In genomic region chr10:22325948-22326702, GRCh38 we compare ENCODE assay signal across 8 cellular contexts. TPM values are rescaled to one million over a fixed set of nuclear protein-coding genes. Genes with fewer than 3 reads are reported as not detected.
DNase-seq lines count a peak whose midpoint lies in the region; ATAC-seq and TF ChIP-seq lines count a peak whose summit lies in the region.
"Had no signal": no experiment of that assay in that cellular context is flagged by ENCODE, and none has a peak within 500 bp of the region (broad histone marks: within the 10 kb centered on the region; RNA-seq: fewer than 3 reads in every experiment).

No MANE protein-coding gene starts in this region.

- no peak overlapping the region for H2AFZ ChIP-seq in HCT116 (ENCODE audit: low read depth, low read length, poor library complexity, severe bottlenecking)

- H3K36me3 ChIP-seq in HCT116 (ENCODE audit: control insufficient read depth in 1 of 2, insufficient read depth in 2 of 2, low read length in 2 of 2) (peaks cover 17 to 27% of the 10 kb centered on the region in 2 experiments; a peak in 3 of 4 replicates), iPS-18a (ENCODE audit: control insufficient read depth, low read depth, low read length) (peaks cover 7% of the 10 kb centered on the region), stomach (peaks cover 11 to 40% (median 31%) of the 10 kb centered on the region in 4 donors)

- no peak for TF ChIP-seq CTCF in HCT116 (IDR thresholded peaks at IDR 0.05 in 2 of 3, conservative IDR thresholded peaks at IDR 0.05 in 1 of 3; ENCODE audit: borderline replicate concordance in 1 of 3, insufficient read depth in 1 of 3, low read depth in 2 of 3, low read length in 2 of 3)
- TF ChIP-seq CTCF in stomach (IDR thresholded peaks at IDR 0.05) = no peak

- 32 to 37% (median 36%) methylated on average over 18 of the region's 18 CpGs for WGBS in stomach, 5 donors

- H3K4me3 ChIP-seq in HCT116 (replicated peaks in 1 of 2; ENCODE audit: low read depth in 1 of 2, low read length in 2 of 2) (peak overlapping the region; percentile 46 to 62), iPS-18a (ENCODE audit: low read length) (peak overlapping the region; percentile 52), stomach (peak overlapping the region; percentile 52 to 67 (median 59))

- peak; percentile 8 for ATAC-seq in HCT116

- H3K9ac ChIP-seq in HCT116 (ENCODE audit: low read length) (peak overlapping the region; percentile 56), iPS-18a (ENCODE audit: low read length) (no peak overlapping the region)

- intact Hi-C loops in HCT116 (cut with micrococcal nuclease) = no loop called here
- intact Hi-C loops in activated CD4-positive, alpha-beta memory T cell treated with anti-CD3 and anti-CD28 coated beads for 36 hours (cut with micrococcal nuclease) = loop anchor here (1.0 to 2.0 kb wide), 3 partner anchors 7 to 15 kb away; partner anchors contain the start of gene COMMD3
- intact Hi-C loops in stomach (cut with DNase I; ENCODE audit: low total_unique reads) = no loop called here

- H3K27ac Mint-ChIP-seq in activated CD4-positive, alpha-beta memory T cell treated with anti-CD3 and anti-CD28 coated beads for 36 hours = peak overlapping the region; percentile 62

- peaks cover 23% of the 10 kb centered on the region for H3K27me3 Mint-ChIP-seq in activated CD4-positive, alpha-beta memory T cell treated with anti-CD3 and anti-CD28 coated beads for 36 hours

- peaks cover 29% of the 10 kb centered on the region for H3K36me3 Mint-ChIP-seq in activated CD4-positive, alpha-beta memory T cell treated with anti-CD3 and anti-CD28 coated beads for 36 hours

- H3K4me2 ChIP-seq in HCT116 (ENCODE audit: low read length) = peak overlapping the region; percentile 82

- TSS peak; percentile 4 for BruUV-seq in HCT116 (replicated peaks; lab: Mats Ljungman, UMichigan)

- RAD21 ChIA-PET in HCT116 (lab: Charles Lee; ENCODE audit: low non-redundant PET in 1 of 2, low total read pairs in 2 of 2, uncharacterized antibody in 2 of 2, unreplicated experiment in 2 of 2) = no interaction called here

- no peak for TF ChIP-seq EP300 in stomach (IDR thresholded peaks at IDR 0.05)

- H3K4me1 ChIP-seq in HCT116 (ENCODE audit: control insufficient read depth in 1 of 2, insufficient read depth in 2 of 2, low read length in 2 of 2) (peaks cover 5 to 37% of the 10 kb centered on the region in 2 experiments; a peak in 3 of 4 replicates), iPS-18a (ENCODE audit: control insufficient read depth, low read depth, low read length) (peaks cover 34% of the 10 kb centered on the region), stomach (peaks cover 20 to 44% (median 38%) of the 10 kb centered on the region in 4 donors)

- no peaks in the 10 kb centered on the region for H3K9me3 ChIP-seq in HCT116 (ENCODE audit: control insufficient read depth in 1 of 2, insufficient read depth in 1 of 2, low read depth in 1 of 2, low read length in 2 of 2)
- H3K9me3 ChIP-seq in iPS-18a (ENCODE audit: control insufficient read depth, low read depth, low read length) = no peaks in the 10 kb centered on the region
- no peaks in the 10 kb centered on the region for H3K9me3 ChIP-seq in stomach

- H3K9me3 Mint-ChIP-seq in activated CD4-positive, alpha-beta memory T cell treated with anti-CD3 and anti-CD28 coated beads for 36 hours = no peaks in the 10 kb centered on the region

- H3K4me1 Mint-ChIP-seq in activated CD4-positive, alpha-beta memory T cell treated with anti-CD3 and anti-CD28 coated beads for 36 hours (ENCODE audit: low read depth) = peaks cover 37% of the 10 kb centered on the region

- no peak for TF ChIP-seq POLR2A in HCT116 (IDR thresholded peaks at IDR 0.05; ENCODE audit: borderline replicate concordance, extremely low read depth, insufficient read depth, insufficient read length)
- no peak for TF ChIP-seq POLR2A in stomach (IDR thresholded peaks at IDR 0.05)

- peak overlapping the region; percentile 71 for H3K4me3 Mint-ChIP-seq in activated CD4-positive, alpha-beta memory T cell treated with anti-CD3 and anti-CD28 coated beads for 36 hours

- CTCF ChIA-PET in HCT116 (lab: Charles Lee) = no interaction called here
- CTCF ChIA-PET in activated CD4-positive, alpha-beta memory T cell treated with anti-CD3 and anti-CD28 coated beads for 36 hours (lab: Charles Lee) = interaction anchor here (1.2 kb wide), 1 partner anchor 333 kb away, joined by 4 read pairs; no protein-coding TSS in a partner anchor

- H3K27me3 ChIP-seq in HCT116 (ENCODE audit: insufficient read depth, low read length) = peaks cover 25% of the 10 kb centered on the region
- peaks cover 90% of the 10 kb centered on the region for H3K27me3 ChIP-seq in iPS-18a (ENCODE audit: control insufficient read depth, insufficient read depth, low read length)
- H3K27me3 ChIP-seq in stomach = peaks cover 0 to 37% (median 10%) of the 10 kb centered on the region in 3 donors

- H3K9me2 ChIP-seq in HCT116 (ENCODE audit: insufficient read depth) = no peaks in the 10 kb centered on the region

- TF ChIP-seq RAD21 in HCT116 (IDR thresholded peaks at IDR 0.05; ENCODE audit: low read depth) = no peak

- H4K20me1 ChIP-seq in HCT116 (ENCODE audit: insufficient read depth) = peaks cover 20% of the 10 kb centered on the region; the same call in 1 of the 2 replicates

- H3K27ac ChIP-seq in HCT116 (ENCODE audit: low read depth, low read length) (peak overlapping the region; percentile 59), iPS-18a (ENCODE audit: low read length) (no peak overlapping the region), stomach (peak overlapping the region; percentile 66 to 81 (median 77))

- peaks cover 54% of the 10 kb centered on the region for H3K79me2 ChIP-seq in HCT116 (ENCODE audit: insufficient read depth, low read length)

- no peak for DNase-seq in HCT116 (ENCODE audit: low read depth, low spot score)
- DNase-seq in activated CD4-positive, alpha-beta memory T cell treated with anti-CD3 and anti-CD28 coated beads for 36 hours = no peak
- DNase-seq in stomach = no peak
- DNase-seq in NCI-H1694 treated with DMSO at 0.1 percent for 48 hours (lab: John Stamatoyannopoulos, UW) = no peak
- no peak for DNase-seq in cerebellum (ENCODE audit: low spot score)
- no peak for DNase-seq in AG20443 (ENCODE audit: low spot score)

- POLR2A ChIA-PET in HCT116 (lab: Charles Lee) = interaction anchor here (1.4 kb wide), 1 partner anchor 14 kb away, joined by 4 read pairs; no protein-coding TSS in a partner anchor
- POLR2A ChIA-PET in activated CD4-positive, alpha-beta memory T cell treated with anti-CD3 and anti-CD28 coated beads for 36 hours (lab: Charles Lee) = interaction anchor here (0.6 kb wide), 1 partner anchor 150 kb away, joined by 3 read pairs; no protein-coding TSS in a partner anchor

TF ChIP-seq in HCT116, 20 proteins besides CTCF, POLR2A, EP300 and RAD21 (continues in another document):
- TF ChIP-seq FOSL1 (IDR thresholded peaks at IDR 0.05; ENCODE audit: low read depth) (no peak), REST (IDR thresholded peaks at IDR 0.05; ENCODE audit: low read depth) (no peak), ZNF274 (IDR thresholded peaks at IDR 0.05; ENCODE audit: low read depth, low read length) (no peak), POLR2AphosphoS5 (IDR thresholded peaks at IDR 0.05; ENCODE audit: low read depth, low read length) (no peak), ATF3 (IDR thresholded peaks at IDR 0.05) (no peak), CEBPB (IDR thresholded peaks at IDR 0.05; ENCODE audit: low read depth) (no peak), TCF7L2 (IDR thresholded peaks at IDR 0.05; ENCODE audit: borderline replicate concordance, extremely low read depth, insufficient read depth, insufficient read length) (no peak), EZH2 (IDR thresholded peaks at IDR 0.05) (no peak), EZH2phosphoT487 (IDR thresholded peaks at IDR 0.05; ENCODE audit: borderline replicate concordance) (no peak)

RNA-seq across cellular contexts. Expression of gene BMI1, which starts 5.2 kb away (rescaled TPM):
- total RNA-seq in HCT116 (2021; ENCODE audit: unreplicated experiment) (81.1 TPM), stomach (100 to 1,000 TPM in 2 of 5 donors, 10 to 100 TPM in 3; 18.8 to 228 (median 57.5) TPM), cerebellum (88.3 TPM)
- 48.6 and 52.5 TPM in 2 replicates for polyA plus RNA-seq in HCT116 (2012)
- total RNA-seq in activated CD4-positive, alpha-beta memory T cell treated with anti-CD3 and anti-CD28 coated beads for 36 hours = 10 to 100 TPM; 58.8 to 63.5 TPM
- 10 to 100 TPM; 14.9 to 25.5 (median 25.1) TPM for polyA plus RNA-seq in stomach

RNA-seq across cellular contexts. Expression of gene COMMD3, which starts 9.9 kb away (rescaled TPM):
- total RNA-seq in HCT116 (2021; ENCODE audit: unreplicated experiment) = 43.0 TPM
- 20.2 and 27.9 TPM in 2 replicates for polyA plus RNA-seq in HCT116 (2012)
- total RNA-seq in activated CD4-positive, alpha-beta memory T cell treated with anti-CD3 and anti-CD28 coated beads for 36 hours = 10 to 100 TPM; 84.6 to 91.4 TPM
- total RNA-seq in stomach = 10 to 100 TPM in 3 of 5 donors, 1 to 10 TPM in 2; 4.1 to 38.0 (median 13.0) TPM
- 10 to 100 TPM; 50.7 to 57.7 (median 51.2) TPM for polyA plus RNA-seq in stomach
- total RNA-seq in cerebellum = 35.8 TPM

RNA-seq across cellular contexts. Expression of gene SPAG6, which starts 19.2 kb away (rescaled TPM):
- total RNA-seq in HCT116 (2021; ENCODE audit: unreplicated experiment) = not detected
- not detected in 2 replicates for polyA plus RNA-seq in HCT116 (2012)
- total RNA-seq in activated CD4-positive, alpha-beta memory T cell treated with anti-CD3 and anti-CD28 coated beads for 36 hours = under 1 TPM in 1 of 2 experiments, not detected in 1; 0.24 TPM
- not detected for total RNA-seq in stomach
- not detected for polyA plus RNA-seq in stomach
- 1.5 TPM for total RNA-seq in cerebellum
- total RNA-seq: pulmonary artery endothelial cell had no signal
